In genomic region chr11:11348303-11348702, GRCh38 we compare ENCODE assay signal across 22 cellular contexts.
"Had no signal": no experiment of that assay in that cellular context is flagged by ENCODE, and none has a peak within 500 bp of the region (broad histone marks: within the 10 kb centered on the region; RNA-seq: fewer than 3 reads in every experiment).

No MANE protein-coding gene starts in this region.

- H3K4me2 ChIP-seq: hepatocyte had no signal

- FAIRE-seq: keratinocyte had no signal

- H3K27ac ChIP-seq: hepatocyte, left lung, ovary, right atrium auricular region, skin epidermis, thyroid gland, transverse colon, vagina had no signal

- H3K27ac Mint-ChIP-seq: naive thymus-derived CD8-positive, alpha-beta T cell; stimulated activated memory B cell treated with anti-CD40 and anti-IgM and Interleukin-4, amounts not matched to agents 10 μg/mL and 1 μg/mL and 100 μg/mL, for 72 hours; stimulated activated naive CD8-positive, alpha-beta T cell treated with anti-CD3 and anti-CD28 coated beads, Interleukin-15, amount 100 ng/mL, for 72 hours had no signal

- H3K4me3 ChIP-seq: heart right ventricle, hepatocyte, left lung, lung, ovary, right atrium auricular region, skin epidermis, thyroid gland, transverse colon, upper lobe of left lung, vagina had no signal

- ATAC-seq: left lung; naive thymus-derived CD8-positive, alpha-beta T cell; sciatic nerve; stimulated activated memory B cell treated with anti-CD40 and anti-IgM and Interleukin-4, amounts not matched to agents 10 μg/mL and 1 μg/mL and 100 μg/mL, for 72 hours; stimulated activated naive CD8-positive, alpha-beta T cell treated with anti-CD3 and anti-CD28 coated beads, Interleukin-15, amount 100 ng/mL, for 72 hours had no signal

- H3K9me3 ChIP-seq: heart right ventricle, left lung, ovary, right atrium auricular region, thyroid gland, transverse colon, upper lobe of left lung, vagina had no signal

- H3K36me3 ChIP-seq: left lung, ovary, right atrium auricular region, thyroid gland, transverse colon, upper lobe of left lung, vagina had no signal

- H3K4me3 Mint-ChIP-seq: naive thymus-derived CD8-positive, alpha-beta T cell; stimulated activated memory B cell treated with anti-CD40 and anti-IgM and Interleukin-4, amounts not matched to agents 10 μg/mL and 1 μg/mL and 100 μg/mL, for 72 hours; stimulated activated naive CD8-positive, alpha-beta T cell treated with anti-CD3 and anti-CD28 coated beads, Interleukin-15, amount 100 ng/mL, for 72 hours had no signal

- H3K36me3 Mint-ChIP-seq: naive thymus-derived CD8-positive, alpha-beta T cell; stimulated activated memory B cell treated with anti-CD40 and anti-IgM and Interleukin-4, amounts not matched to agents 10 μg/mL and 1 μg/mL and 100 μg/mL, for 72 hours had no signal

- H3K27me3 ChIP-seq: heart right ventricle, hepatocyte, left lung, ovary, right atrium auricular region, thyroid gland, transverse colon, upper lobe of left lung, vagina had no signal

- H3K9me3 Mint-ChIP-seq: naive thymus-derived CD8-positive, alpha-beta T cell; stimulated activated memory B cell treated with anti-CD40 and anti-IgM and Interleukin-4, amounts not matched to agents 10 μg/mL and 1 μg/mL and 100 μg/mL, for 72 hours; stimulated activated naive CD8-positive, alpha-beta T cell treated with anti-CD3 and anti-CD28 coated beads, Interleukin-15, amount 100 ng/mL, for 72 hours had no signal

- H3K79me2 ChIP-seq: hepatocyte had no signal

- H2AFZ ChIP-seq: hepatocyte had no signal

- H3K4me1 Mint-ChIP-seq: naive thymus-derived CD8-positive, alpha-beta T cell had no signal

- DNase-seq: kidney glomerular epithelial cell; left lung; naive thymus-derived CD8-positive, alpha-beta T cell; stimulated activated CD4-positive, alpha-beta T cell treated with anti-CD3 and anti-CD28 coated beads, Interleukin-1b, Interleukin-23, amount 100 ng/mL, for 48 hours; stimulated activated CD4-positive, alpha-beta T cell treated with anti-CD3 and anti-CD28 coated beads, Interleukin-2, amount 100 ng/mL, for 48 hours; stimulated activated CD4-positive, alpha-beta T cell treated with anti-CD3 and anti-CD28 coated beads, Interleukin-4, amount 100 ng/mL, for 4 hours; stimulated activated CD8-positive, alpha-beta memory T cell treated with anti-CD3 and anti-CD28 coated beads, Interleukin-4, amount 100 ng/mL, for 48 hours; stimulated activated naive CD4-positive, alpha-beta T cell treated with Interleukin-2 at 50 U/mL for 16 hours; stimulated activated naive CD8-positive, alpha-beta T cell treated with anti-CD3 and anti-CD28 coated beads, Interleukin-15, amount 100 ng/mL, for 72 hours; thyroid gland; transverse colon; upper lobe of left lung had no signal
